Comparison of ENCODE assay signal across 19 cellular contexts in genomic region chr5:176152191-176152932, GRCh38.
A peak's percentile ranks its signal among the peaks of the same experiment; 100 is the strongest.
DNase-seq lines count a peak whose midpoint lies in the region; ATAC-seq and TF ChIP-seq lines count a peak whose summit lies in the region.
"Had no signal": no experiment of that assay in that cellular context is flagged by ENCODE, and none has a peak within 500 bp of the region (broad histone marks: within the 10 kb centered on the region; RNA-seq: fewer than 3 reads in every experiment).

No MANE protein-coding gene starts in this region.

- H3F3A ChIP-seq in smooth muscle cell (ENCODE audit: low read depth), result no peaks in the 10 kb centered on the region

- BruUV-seq in OCI-LY7 (replicated peaks; lab: Mats Ljungman, UMichigan), result no TSS peak

- WGBS in smooth muscle cell (ENCODE audit: low lambda C conversion rate), result 51% methylated on average over 13 of the region's 13 CpGs

- peak overlapping the region; percentile 4 for H3K27ac Mint-ChIP-seq in T-helper 17 cell
- H3K27ac Mint-ChIP-seq: activated naive CD8-positive, alpha-beta T cell treated with anti-CD3 and anti-CD28 coated beads, Interleukin-2, amount 10 ng/mL, durations not matched to agents 7 days and 5 days; stimulated activated effector memory CD8-positive, alpha-beta T cell treated with anti-CD3 and anti-CD28 coated beads, Interleukin-12 subunit alpha, Interleukin-12 subunit beta, amount 100 ng/mL, for 72 hours had no signal

- H3K4me3 Mint-ChIP-seq in T-helper 17 cell, result no peak overlapping the region
- H3K4me3 Mint-ChIP-seq: activated naive CD8-positive, alpha-beta T cell treated with anti-CD3 and anti-CD28 coated beads, Interleukin-2, amount 10 ng/mL, durations not matched to agents 7 days and 5 days; stimulated activated effector memory CD8-positive, alpha-beta T cell treated with anti-CD3 and anti-CD28 coated beads, Interleukin-12 subunit alpha, Interleukin-12 subunit beta, amount 100 ng/mL, for 72 hours had no signal

- no peak for ATAC-seq in T-helper 17 cell
- ATAC-seq: left colon; stimulated activated effector memory CD8-positive, alpha-beta T cell treated with anti-CD3 and anti-CD28 coated beads, Interleukin-12 subunit alpha, Interleukin-12 subunit beta, amount 100 ng/mL, for 72 hours had no signal

- CTCF ChIA-PET in OCI-LY7 (lab: Charles Lee; ENCODE audit: unreplicated experiment), result no interaction called here

- 0 out of 2 replicates have a peak overlapping the region, but pooled peaks have one; percentile 16 for H3K9ac ChIP-seq in HUES48 (ENCODE audit: low read depth, low read length)
- no peak overlapping the region for H3K9ac ChIP-seq in smooth muscle cell (ENCODE audit: low read depth)
- H3K9ac ChIP-seq: GM23248 had no signal

- H3K4me3 ChIP-seq in HUES48 (ENCODE audit: low read depth, low read length) (no peak overlapping the region), kidney epithelial cell (ENCODE audit: low read depth, low read length) (no peak overlapping the region), smooth muscle cell (no peak overlapping the region), OCI-LY7 (ENCODE audit: low read depth, low read length, poor library complexity, severe bottlenecking) (no peak overlapping the region)
- H3K4me3 ChIP-seq: GM23248, ovary, skin epidermis, tibial artery had no signal

- H4K20me1 ChIP-seq in smooth muscle cell (ENCODE audit: low read depth) (no peaks in the 10 kb centered on the region), OCI-LY7 (ENCODE audit: insufficient read depth, low read length) (no peaks in the 10 kb centered on the region)

- peaks cover 8% of the 10 kb centered on the region for H3K36me3 Mint-ChIP-seq in T-helper 17 cell (ENCODE audit: low read depth)
- H3K36me3 Mint-ChIP-seq: activated naive CD8-positive, alpha-beta T cell treated with anti-CD3 and anti-CD28 coated beads, Interleukin-2, amount 10 ng/mL, durations not matched to agents 7 days and 5 days; stimulated activated effector memory CD8-positive, alpha-beta T cell treated with anti-CD3 and anti-CD28 coated beads, Interleukin-12 subunit alpha, Interleukin-12 subunit beta, amount 100 ng/mL, for 72 hours had no signal

- DNase-seq in T-helper 17 cell (no peak), kidney epithelial cell (ENCODE audit: low read depth) (peak; percentile 56), smooth muscle cell (lab: John Stamatoyannopoulos, UW; ENCODE audit: unreplicated experiment) (no peak), OCI-LY7 (ENCODE audit: low spot score) (no peak), NCI-H2081 (lab: John Stamatoyannopoulos, UW) (no peak), NCI-H1436 treated with DMSO at 0.1 percent for 48 hours (lab: John Stamatoyannopoulos, UW) (no peak)
- DNase-seq: activated naive CD8-positive, alpha-beta T cell treated with anti-CD3 and anti-CD28 coated beads, Interleukin-2, amount 10 ng/mL, durations not matched to agents 7 days and 5 days; DMS153; effector CD4-positive, alpha-beta T cell; GM23248; left colon; NCI-H1417 treated with DMSO at 0.1 percent for 48 hours; NCI-H748 treated with DMSO at 0.1 percent for 48 hours; tibial artery had no signal

- H2AFZ ChIP-seq in smooth muscle cell (ENCODE audit: low read depth) (peak overlapping the region; percentile 54), OCI-LY7 (ENCODE audit: low read length) (no peak overlapping the region)
- H2AFZ ChIP-seq: GM23248 had no signal

- H3K36me3 ChIP-seq in HUES48 (ENCODE audit: control insufficient read depth, insufficient read depth, low read length), result no peaks in the 10 kb centered on the region
- H3K36me3 ChIP-seq in kidney epithelial cell (ENCODE audit: control insufficient read depth, insufficient read depth, low read length), result no peaks in the 10 kb centered on the region
- H3K36me3 ChIP-seq in smooth muscle cell (ENCODE audit: low read depth), result no peaks in the 10 kb centered on the region
- H3K36me3 ChIP-seq in OCI-LY7 (ENCODE audit: insufficient read depth, low read length), result no peaks in the 10 kb centered on the region
- H3K36me3 ChIP-seq: ovary, tibial artery had no signal

- H3K27me3 Mint-ChIP-seq in T-helper 17 cell, result peaks cover 77% of the 10 kb centered on the region

- no peaks in the 10 kb centered on the region for H3K9me2 ChIP-seq in OCI-LY7 (ENCODE audit: insufficient read depth, low read length)

- intact Hi-C loops in OCI-LY7 (cut with micrococcal nuclease; ENCODE audit: unreplicated experiment), result no loop called here

- no peaks in the 10 kb centered on the region for H3K9me3 ChIP-seq in HUES48 (ENCODE audit: control insufficient read depth, insufficient read depth, low read length)
- no peaks in the 10 kb centered on the region for H3K9me3 ChIP-seq in T-helper 17 cell (ENCODE audit: control insufficient read depth, low read length, poor library complexity, severe bottlenecking)
- no peaks in the 10 kb centered on the region for H3K9me3 ChIP-seq in smooth muscle cell (replicated peaks; ENCODE audit: low read depth)
- H3K9me3 ChIP-seq in OCI-LY7 (ENCODE audit: low read length), result no peaks in the 10 kb centered on the region
- H3K9me3 ChIP-seq: ovary, tibial artery had no signal

- H3K4me2 ChIP-seq in smooth muscle cell (peak overlapping the region; percentile 2), OCI-LY7 (ENCODE audit: low read length) (no peak overlapping the region)

- H3K27me3 ChIP-seq in HUES48 (ENCODE audit: control insufficient read depth, insufficient read depth, low read length) (no peaks in the 10 kb centered on the region), kidney epithelial cell (ENCODE audit: control insufficient read depth, insufficient read depth, low read length) (no peaks in the 10 kb centered on the region), smooth muscle cell (ENCODE audit: low read depth) (no peaks in the 10 kb centered on the region)
- H3K27me3 ChIP-seq: ovary had no signal

- peaks cover 15% of the 10 kb centered on the region for H3K4me1 ChIP-seq in HUES48 (ENCODE audit: control insufficient read depth, insufficient read depth, low read length)
- H3K4me1 ChIP-seq in smooth muscle cell (ENCODE audit: low read depth), result peaks cover 25% of the 10 kb centered on the region
- H3K4me1 ChIP-seq in OCI-LY7 (ENCODE audit: insufficient read depth, low read length, poor library complexity, severe bottlenecking), result no peaks in the 10 kb centered on the region
- H3K4me1 ChIP-seq: tibial artery had no signal

- no peak for TF ChIP-seq CTCF in kidney epithelial cell (IDR thresholded peaks at IDR 0.05; ENCODE audit: insufficient read depth, low read length, poor library complexity, severe bottlenecking)
- no peak for TF ChIP-seq CTCF in smooth muscle cell (IDR thresholded peaks at IDR 0.05; ENCODE audit: borderline replicate concordance, insufficient read depth, poor library complexity, severe bottlenecking)
- no peak for TF ChIP-seq CTCF in OCI-LY7 (conservative IDR thresholded peaks at IDR 0.05; ENCODE audit: low read length)

- H3K79me2 ChIP-seq in smooth muscle cell (ENCODE audit: low read depth) (no peaks in the 10 kb centered on the region), OCI-LY7 (ENCODE audit: insufficient read depth, low read depth, low read length) (no peaks in the 10 kb centered on the region)

- H3K27ac ChIP-seq in HUES48 (ENCODE audit: low read depth, low read length) (peak overlapping the region; percentile 45), smooth muscle cell (ENCODE audit: low read depth) (no peak overlapping the region), OCI-LY7 (ENCODE audit: low read depth, low read length, poor library complexity, severe bottlenecking) (no peak overlapping the region)
- H3K27ac ChIP-seq: GM23248, skin epidermis, tibial artery, VCaP had no signal

- POLR2A ChIA-PET in OCI-LY7 (lab: Charles Lee), result no interaction called here

- peaks cover 11% of the 10 kb centered on the region for H3K4me1 Mint-ChIP-seq in T-helper 17 cell
- H3K4me1 Mint-ChIP-seq: activated naive CD8-positive, alpha-beta T cell treated with anti-CD3 and anti-CD28 coated beads, Interleukin-2, amount 10 ng/mL, durations not matched to agents 7 days and 5 days; stimulated activated effector memory CD8-positive, alpha-beta T cell treated with anti-CD3 and anti-CD28 coated beads, Interleukin-12 subunit alpha, Interleukin-12 subunit beta, amount 100 ng/mL, for 72 hours had no signal
